ENCODE assay signal across 9 cellular contexts in genomic region chr1:44672254-44672955, GRCh38. TPM values are rescaled to one million over a fixed set of nuclear protein-coding genes. Genes with fewer than 3 reads are reported as not detected.
A peak's percentile ranks its signal among the peaks of the same experiment; 100 is the strongest.
DNase-seq lines count a peak whose midpoint lies in the region; ATAC-seq and TF ChIP-seq lines count a peak whose summit lies in the region.
"Had no signal": no experiment of that assay in that cellular context is flagged by ENCODE, and none has a peak within 500 bp of the region (broad histone marks: within the 10 kb centered on the region; RNA-seq: fewer than 3 reads in every experiment).

No MANE protein-coding gene starts in this region.

- H3K36me3 ChIP-seq in HEK293 (ENCODE audit: control insufficient read depth in 2 of 2, insufficient read depth in 1 of 2, low read length in 2 of 2) (no peaks in the 10 kb centered on the region), skeletal muscle satellite cell (ENCODE audit: insufficient read depth, low read length) (no peaks in the 10 kb centered on the region)

- no peaks in the 10 kb centered on the region for H3K27me3 ChIP-seq in skeletal muscle satellite cell (ENCODE audit: control insufficient read depth, insufficient read depth, low read length)

- no peak overlapping the region for H3K4me3 ChIP-seq in HEK293 (ENCODE audit: low read depth, low read length)
- no peak overlapping the region for H3K4me3 ChIP-seq in fibroblast of the aortic adventitia (ENCODE audit: low read depth, low read length)
- no peak overlapping the region for H3K4me3 ChIP-seq in skeletal muscle satellite cell (ENCODE audit: low read length)

- H3K4me2 ChIP-seq in skeletal muscle satellite cell (ENCODE audit: low read length) = peak overlapping the region; percentile 91

- TF ChIP-seq CTCF in HEK293 (tag by site-specific recombination; IDR thresholded peaks at IDR 0.05) (no peak), fibroblast of the aortic adventitia (IDR thresholded peaks at IDR 0.05; ENCODE audit: insufficient read depth, low read length) (no peak)

- POLR2A ChIA-PET in HEK293 (lab: Yijun Ruan, JAX) = interaction anchor here (2.2 kb wide), 1 partner anchor 20 kb away, joined by 9 read pairs; no protein-coding TSS in a partner anchor

- DNase-seq in SW480 (ENCODE audit: low spot score) = peak; percentile 75
- DNase-seq in fibroblast of the aortic adventitia (ENCODE audit: low read depth) = peak; percentile 37
- DNase-seq in dedifferentiated amniotic fluid mesenchymal stem cell (ENCODE audit: extremely low spot score) = no peak

- H3K9me3 ChIP-seq in HEK293 (ENCODE audit: control insufficient read depth, insufficient read depth, low read depth, low read length) = no peaks in the 10 kb centered on the region
- H3K9me3 ChIP-seq in skeletal muscle satellite cell (replicated peaks; ENCODE audit: low read length) = no peaks in the 10 kb centered on the region

- no peak overlapping the region for H3K27ac ChIP-seq in HEK293 (ENCODE audit: extremely low read depth, low read depth, low read length)

- no peak overlapping the region for H3K9ac ChIP-seq in skeletal muscle satellite cell (ENCODE audit: low read depth, low read length)

- CTCF ChIA-PET in HEK293 (lab: Yijun Ruan, JAX) = interaction anchor here (0.6 to 1.7 kb wide), 5 partner anchors 14 to 455 kb away, joined by 4 to 7 read pairs (median 7); no protein-coding TSS in a partner anchor

- no peak for ATAC-seq in HG02571 (IDR thresholded peaks at IDR 0.05; ENCODE audit: unreplicated experiment)
- ATAC-seq in GM18873 (IDR thresholded peaks at IDR 0.05; ENCODE audit: low FRiP score, unreplicated experiment) = no peak
- no peak for ATAC-seq in GM18870 (IDR thresholded peaks at IDR 0.05; ENCODE audit: unreplicated experiment)
- ATAC-seq: left colon had no signal

- H3K4me1 ChIP-seq in HEK293 (ENCODE audit: control insufficient read depth, insufficient read depth, low read length) = peaks cover 3% of the 10 kb centered on the region; the same call in 1 of the 2 replicates
- H3K4me1 ChIP-seq in skeletal muscle satellite cell (ENCODE audit: control insufficient read depth, insufficient read depth, low read length) = peaks cover 39% of the 10 kb centered on the region

TF ChIP-seq in HEK293, 187 proteins besides CTCF, POLR2A, EP300 and RAD21:
- no peak for TF ChIP-seq ZNF645 (tag by site-specific recombination; IDR thresholded peaks at IDR 0.05)
- TF ChIP-seq, protein P1, sequence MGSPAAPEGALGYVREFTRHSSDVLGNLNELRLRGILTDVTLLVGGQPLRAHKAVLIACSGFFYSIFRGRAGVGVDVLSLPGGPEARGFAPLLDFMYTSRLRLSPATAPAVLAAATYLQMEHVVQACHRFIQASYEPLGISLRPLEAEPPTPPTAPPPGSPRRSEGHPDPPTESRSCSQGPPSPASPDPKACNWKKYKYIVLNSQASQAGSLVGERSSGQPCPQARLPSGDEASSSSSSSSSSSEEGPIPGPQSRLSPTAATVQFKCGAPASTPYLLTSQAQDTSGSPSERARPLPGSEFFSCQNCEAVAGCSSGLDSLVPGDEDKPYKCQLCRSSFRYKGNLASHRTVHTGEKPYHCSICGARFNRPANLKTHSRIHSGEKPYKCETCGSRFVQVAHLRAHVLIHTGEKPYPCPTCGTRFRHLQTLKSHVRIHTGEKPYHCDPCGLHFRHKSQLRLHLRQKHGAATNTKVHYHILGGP (tag by site-specific recombination; IDR thresholded peaks at IDR 0.05) = peak; percentile 58; the same call in 1 of the 2 replicates

RNA-seq across cellular contexts. Expression of gene TMEM53, which starts 1.9 kb away (rescaled TPM):
- 6.6 and 9.2 TPM in 2 replicates for total RNA-seq in fibroblast of the aortic adventitia (ENCODE audit: low replicate concordance)
- 6.6 and 7.1 TPM in 2 replicates for total RNA-seq in skeletal muscle satellite cell (2012; rRNA removed)

RNA-seq across cellular contexts. Expression of gene ARMH1, which starts 2.1 kb away (rescaled TPM):
- 0.41 and 1.7 TPM in 2 replicates for total RNA-seq in fibroblast of the aortic adventitia (ENCODE audit: low replicate concordance)
- total RNA-seq in skeletal muscle satellite cell (2012; rRNA removed) = 0.22 and 0.51 TPM in 2 replicates

RNA-seq across cellular contexts. Expression of gene RNU5D-1, which starts 58.6 kb away (rescaled TPM):
- total RNA-seq in fibroblast of the aortic adventitia (ENCODE audit: low replicate concordance) = not detected in 2 replicates
- not detected in 2 replicates for total RNA-seq in skeletal muscle satellite cell (2012; rRNA removed)
- total RNA-seq: left colon had no signal
